Comparison of ENCODE assay signal across 8 cellular contexts in the genomic region with DNA sequence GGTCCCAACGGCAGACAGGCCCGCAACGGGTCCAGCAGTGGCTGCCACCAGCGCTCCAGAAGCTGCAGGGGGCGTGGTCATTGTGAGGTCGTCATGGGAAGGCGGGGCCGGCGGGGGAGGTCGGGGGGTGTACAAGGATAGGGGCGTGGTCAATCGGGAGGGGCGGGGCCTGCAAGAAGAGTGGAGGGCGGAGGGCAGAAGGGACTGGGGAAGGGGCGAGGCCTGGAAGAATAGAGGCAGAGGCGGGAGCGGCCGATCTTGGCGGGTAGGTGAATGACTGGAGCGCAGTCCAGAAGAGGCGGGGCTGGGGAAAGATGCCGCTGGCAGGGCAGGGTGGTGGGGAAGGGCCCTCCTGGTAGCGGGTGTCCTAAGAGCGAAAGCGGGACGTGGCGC. TPM values are rescaled to one million over a fixed set of nuclear protein-coding genes. Genes with fewer than 3 reads are reported as not detected.
DNase-seq lines count a peak whose midpoint lies in the region; ATAC-seq and TF ChIP-seq lines count a peak whose summit lies in the region.

No MANE protein-coding gene starts in this region.

- peaks cover 29% of the 10 kb centered on the region for H3K27me3 Mint-ChIP-seq in endothelial cell (ENCODE audit: unreplicated experiment)

- H3K4me3 Mint-ChIP-seq in endothelial cell (ENCODE audit: unreplicated experiment): peak overlapping the region; percentile 80

- no peak for ATAC-seq in GM18907 (IDR thresholded peaks at IDR 0.05; ENCODE audit: unreplicated experiment)

- DNase-seq in GM12865 (ENCODE audit: low read depth) (peak; percentile 87), NCI-H69 (lab: John Stamatoyannopoulos, UW) (peak; percentile 92), activated T-cell treated with anti-CD3 and anti-CD28 coated beads for 24 hours (ENCODE audit: low read depth) (peak; percentile 75), endothelial cell (ENCODE audit: low spot score) (peak; percentile 94), mesenteric fat pad (ENCODE audit: low spot score) (peak; percentile 98), SIG-M5 (lab: John Stamatoyannopoulos, UW) (no peak)
- peak; percentile 80 for DNase-seq in stimulated activated CD8-positive, alpha-beta memory T cell treated with anti-CD3 and anti-CD28 coated beads, Interleukin-12 subunit alpha, Interleukin-12 subunit beta, amount 100 ng/mL, for 1 hour (ENCODE audit: low read depth)

- peak overlapping the region; percentile 41 for H3K27ac Mint-ChIP-seq in endothelial cell (ENCODE audit: unreplicated experiment)

- H3K36me3 Mint-ChIP-seq in endothelial cell (ENCODE audit: low read depth, unreplicated experiment): peaks cover 10% of the 10 kb centered on the region

- TF ChIP-seq CTCF in GM12865 (IDR thresholded peaks at IDR 0.05; ENCODE audit: insufficient read depth, low read depth, low read length, missing control alignments) (no peak), endothelial cell (IDR thresholded peaks at IDR 0.05; ENCODE audit: unreplicated experiment) (no peak)

- H3K4me3 ChIP-seq in GM12865 (ENCODE audit: low read depth, low read length): peak overlapping the region; percentile 54

- H3K9me3 Mint-ChIP-seq in endothelial cell (ENCODE audit: unreplicated experiment): no peaks in the 10 kb centered on the region

- peaks cover 24% of the 10 kb centered on the region for H3K4me1 Mint-ChIP-seq in endothelial cell (ENCODE audit: unreplicated experiment)

RNA-seq across cellular contexts. Expression of a gene that starts 4.3 kb away (rescaled TPM):
- total RNA-seq in endothelial cell (ENCODE audit: unreplicated experiment): 15.6 TPM
- 12.7 TPM for total RNA-seq in mesenteric fat pad

RNA-seq across cellular contexts. Expression of a gene that starts 9.3 kb away (rescaled TPM):
- total RNA-seq in endothelial cell (ENCODE audit: unreplicated experiment) (117 TPM), mesenteric fat pad (40.4 TPM)

RNA-seq across cellular contexts. Expression of a gene that starts 42.0 kb away (rescaled TPM):
- total RNA-seq in endothelial cell (ENCODE audit: unreplicated experiment) (191 TPM), mesenteric fat pad (96.4 TPM)

RNA-seq across cellular contexts. Expression of a gene that starts 42.2 kb away (rescaled TPM):
- total RNA-seq in endothelial cell (ENCODE audit: unreplicated experiment) (231 TPM), mesenteric fat pad (99.4 TPM)

RNA-seq across cellular contexts. Expression of a gene that starts 45.7 kb away (rescaled TPM):
- total RNA-seq in endothelial cell (ENCODE audit: unreplicated experiment) (not detected), mesenteric fat pad (1.0 TPM)
